ENCODE assay signal across 39 cellular contexts in the genomic region with DNA sequence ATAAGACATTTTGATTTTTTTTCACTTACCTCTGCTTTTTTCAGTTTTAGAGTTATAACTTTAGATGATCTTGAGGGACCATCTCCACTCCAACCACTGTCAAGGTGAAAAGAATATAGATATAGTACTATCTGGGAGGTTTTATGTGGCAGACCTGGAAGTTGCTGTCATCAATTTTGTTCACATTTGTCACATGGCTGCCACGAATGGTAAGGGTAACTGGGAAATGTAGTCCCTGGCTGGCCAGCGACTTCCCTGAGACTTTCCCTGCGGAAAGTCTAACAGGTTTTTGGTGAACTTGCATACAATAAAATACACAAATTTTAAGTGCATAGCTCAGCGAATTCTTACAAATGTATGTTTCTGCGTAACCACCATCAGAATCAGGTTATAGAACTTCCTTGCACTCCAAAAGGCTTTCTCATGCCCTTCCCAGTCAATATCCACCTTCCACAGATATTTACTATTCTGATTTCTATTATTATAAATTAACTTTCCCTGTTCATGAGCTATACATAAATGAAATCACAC.
"Had no signal": no experiment of that assay in that cellular context is flagged by ENCODE, and none has a peak within 500 bp of the region (broad histone marks: within the 10 kb centered on the region; RNA-seq: fewer than 3 reads in every experiment).

No MANE protein-coding gene starts in this region.

- H3K4me1 ChIP-seq: adrenal gland, body of pancreas had no signal

- H3K4me3 Mint-ChIP-seq: activated CD4-positive, alpha-beta memory T cell treated with anti-CD3 and anti-CD28 coated beads, Interleukin-2, amount 10 ng/mL, durations not matched to agents 7 days and 5 days; activated CD4-positive, alpha-beta T cell treated with anti-CD3 and anti-CD28 coated beads for 36 hours; activated CD4-positive, alpha-beta T cell treated with anti-CD3 and anti-CD28 coated beads, Interleukin-2, amount 10 ng/mL, durations not matched to agents 7 days and 5 days; activated CD8-positive, alpha-beta memory T cell treated with anti-CD3 and anti-CD28 coated beads, Interleukin-2, amount 10 ng/mL, durations not matched to agents 7 days and 5 days; activated CD8-positive, alpha-beta T cell treated with anti-CD3 and anti-CD28 coated beads, Interleukin-2, amount 10 ng/mL, durations not matched to agents 7 days and 5 days; activated naive CD4-positive, alpha-beta T cell treated with anti-CD3 and anti-CD28 coated beads for 36 hours; activated naive CD8-positive, alpha-beta T cell treated with anti-CD3 and anti-CD28 coated beads for 36 hours; activated T-cell treated with anti-CD3 and anti-CD28 coated beads, Interleukin-2, amount 50 U/mL, for 24 hours; central memory CD8-positive, alpha-beta T cell; T-helper 1 cell treated with Interleukin-12 subunit alpha and Interleukin-12 subunit beta and Interleukin-4 antibody, amounts not matched to agents 30 μg/mL and 1 μg/mL, for 36 hours; T-helper 2 cell treated with Interferon-gamma antibody and Interleukin-4, amounts not matched to agents 5 μg/mL and 100 μg/mL, for 36 hours had no signal

- H3K4me1 Mint-ChIP-seq: activated CD4-positive, alpha-beta memory T cell treated with anti-CD3 and anti-CD28 coated beads, Interleukin-2, amount 10 ng/mL, durations not matched to agents 7 days and 5 days; activated CD4-positive, alpha-beta T cell treated with anti-CD3 and anti-CD28 coated beads for 36 hours; activated CD4-positive, alpha-beta T cell treated with anti-CD3 and anti-CD28 coated beads, Interleukin-2, amount 10 ng/mL, durations not matched to agents 7 days and 5 days; activated CD8-positive, alpha-beta memory T cell treated with anti-CD3 and anti-CD28 coated beads, Interleukin-2, amount 10 ng/mL, durations not matched to agents 7 days and 5 days; activated naive CD8-positive, alpha-beta T cell treated with anti-CD3 and anti-CD28 coated beads for 36 hours; central memory CD8-positive, alpha-beta T cell had no signal

- FAIRE-seq: astrocyte, bronchial epithelial cell, TTC549 had no signal

- H3K9me3 ChIP-seq: adrenal gland had no signal

- ATAC-seq: activated CD4-positive, alpha-beta T cell treated with anti-CD3 and anti-CD28 coated beads for 36 hours; activated CD4-positive, CD25-positive, alpha-beta regulatory T cell treated with anti-CD3 and anti-CD28 coated beads, Interleukin-2, amount 50 U/mL, for 24 hours; activated CD8-positive, alpha-beta memory T cell treated with anti-CD3 and anti-CD28 coated beads, Interleukin-2, amount 10 ng/mL, durations not matched to agents 7 days and 5 days; activated CD8-positive, alpha-beta T cell treated with anti-CD3 and anti-CD28 coated beads, Interleukin-2, amount 10 ng/mL, durations not matched to agents 7 days and 5 days; activated naive CD4-positive, alpha-beta T cell treated with anti-CD3 and anti-CD28 coated beads, Interleukin-2, amount 50 U/mL, for 72 hours; body of pancreas had no signal

- H3K27ac Mint-ChIP-seq: activated CD4-positive, alpha-beta memory T cell treated with anti-CD3 and anti-CD28 coated beads, Interleukin-2, amount 10 ng/mL, durations not matched to agents 7 days and 5 days; activated CD4-positive, alpha-beta T cell treated with anti-CD3 and anti-CD28 coated beads for 36 hours; activated CD4-positive, alpha-beta T cell treated with anti-CD3 and anti-CD28 coated beads, Interleukin-2, amount 10 ng/mL, durations not matched to agents 7 days and 5 days; activated CD8-positive, alpha-beta memory T cell treated with anti-CD3 and anti-CD28 coated beads, Interleukin-2, amount 10 ng/mL, durations not matched to agents 7 days and 5 days; activated CD8-positive, alpha-beta T cell treated with anti-CD3 and anti-CD28 coated beads, Interleukin-2, amount 10 ng/mL, durations not matched to agents 7 days and 5 days; activated naive CD4-positive, alpha-beta T cell treated with anti-CD3 and anti-CD28 coated beads for 36 hours; activated naive CD4-positive, alpha-beta T cell treated with anti-CD3 and anti-CD28 coated beads, Interleukin-2, amount 50 U/mL, for 72 hours; activated naive CD8-positive, alpha-beta T cell treated with anti-CD3 and anti-CD28 coated beads for 36 hours; activated T-cell treated with anti-CD3 and anti-CD28 coated beads, Interleukin-2, amount 50 U/mL, for 24 hours; activated T-helper 2 cell treated with anti-CD3 and anti-CD28 coated beads, Interferon-gamma antibody, Interleukin-2, Interleukin-4, amounts not matched to agents 10 μg/mL and 5 μg/mL and 100 μg/mL, durations not matched to agents 14 hours and 24 hours and 36 hours; T-helper 1 cell treated with Interleukin-12 subunit alpha and Interleukin-12 subunit beta and Interleukin-4 antibody, amounts not matched to agents 30 μg/mL and 1 μg/mL, for 36 hours; T-helper 2 cell treated with Interferon-gamma antibody and Interleukin-4, amounts not matched to agents 5 μg/mL and 100 μg/mL, for 36 hours had no signal

- H3K27ac ChIP-seq: adrenal gland, body of pancreas, cardiac muscle cell, VCaP had no signal

- H3K4me3 ChIP-seq: adrenal gland, body of pancreas, cardiac muscle cell had no signal

- H3K27me3 Mint-ChIP-seq: activated CD4-positive, alpha-beta memory T cell treated with anti-CD3 and anti-CD28 coated beads, Interleukin-2, amount 10 ng/mL, durations not matched to agents 7 days and 5 days; activated CD4-positive, alpha-beta T cell treated with anti-CD3 and anti-CD28 coated beads for 36 hours; activated CD4-positive, alpha-beta T cell treated with anti-CD3 and anti-CD28 coated beads, Interleukin-2, amount 10 ng/mL, durations not matched to agents 7 days and 5 days; activated CD8-positive, alpha-beta memory T cell treated with anti-CD3 and anti-CD28 coated beads, Interleukin-2, amount 10 ng/mL, durations not matched to agents 7 days and 5 days; activated naive CD8-positive, alpha-beta T cell treated with anti-CD3 and anti-CD28 coated beads for 36 hours; activated T-cell treated with anti-CD3 and anti-CD28 coated beads, Interleukin-2, amount 50 U/mL, for 24 hours; central memory CD8-positive, alpha-beta T cell had no signal

- H3K27me3 ChIP-seq: adrenal gland, body of pancreas, cardiac muscle cell had no signal

- H3K9me3 Mint-ChIP-seq: activated CD4-positive, alpha-beta memory T cell treated with anti-CD3 and anti-CD28 coated beads, Interleukin-2, amount 10 ng/mL, durations not matched to agents 7 days and 5 days; activated CD4-positive, alpha-beta T cell treated with anti-CD3 and anti-CD28 coated beads, Interleukin-2, amount 10 ng/mL, durations not matched to agents 7 days and 5 days; activated naive CD4-positive, alpha-beta T cell treated with anti-CD3 and anti-CD28 coated beads, Interleukin-2, amount 50 U/mL, for 72 hours; activated T-cell treated with anti-CD3 and anti-CD28 coated beads, Interleukin-2, amount 50 U/mL, for 24 hours; activated T-helper 2 cell treated with anti-CD3 and anti-CD28 coated beads, Interferon-gamma antibody, Interleukin-2, Interleukin-4, amounts not matched to agents 10 μg/mL and 5 μg/mL and 100 μg/mL, durations not matched to agents 14 hours and 24 hours and 36 hours; central memory CD8-positive, alpha-beta T cell; T-helper 1 cell treated with Interleukin-12 subunit alpha and Interleukin-12 subunit beta and Interleukin-4 antibody, amounts not matched to agents 30 μg/mL and 1 μg/mL, for 36 hours; T-helper 2 cell treated with Interferon-gamma antibody and Interleukin-4, amounts not matched to agents 5 μg/mL and 100 μg/mL, for 36 hours had no signal

- H3K36me3 ChIP-seq: adrenal gland, cardiac muscle cell had no signal

- H3K36me3 Mint-ChIP-seq: activated CD8-positive, alpha-beta memory T cell treated with anti-CD3 and anti-CD28 coated beads, Interleukin-2, amount 10 ng/mL, durations not matched to agents 7 days and 5 days; activated naive CD4-positive, alpha-beta T cell treated with anti-CD3 and anti-CD28 coated beads, Interleukin-2, amount 50 U/mL, for 72 hours; activated naive CD8-positive, alpha-beta T cell treated with anti-CD3 and anti-CD28 coated beads for 36 hours had no signal

- DNase-seq: activated CD4-positive, alpha-beta memory T cell treated with anti-CD3 and anti-CD28 coated beads, Interleukin-2, amount 10 ng/mL, durations not matched to agents 7 days and 5 days; activated CD4-positive, alpha-beta T cell treated with anti-CD3 and anti-CD28 coated beads for 1 hour; activated CD4-positive, alpha-beta T cell treated with anti-CD3 and anti-CD28 coated beads for 36 hours; activated CD4-positive, alpha-beta T cell treated with anti-CD3 and anti-CD28 coated beads for 48 hours; activated CD4-positive, alpha-beta T cell treated with anti-CD3 and anti-CD28 coated beads, Interleukin-2, amount 10 ng/mL, durations not matched to agents 7 days and 5 days; activated CD4-positive, alpha-beta T cell treated with anti-CD3 and anti-CD28 coated beads, Interleukin-2, amount 50 U/mL, for 48 hours; activated CD4-positive, CD25-positive, alpha-beta regulatory T cell; activated CD8-positive, alpha-beta memory T cell treated with anti-CD3 and anti-CD28 coated beads for 24 hours; activated CD8-positive, alpha-beta memory T cell treated with anti-CD3 and anti-CD28 coated beads, Interleukin-2, amount 10 ng/mL, durations not matched to agents 7 days and 5 days; activated CD8-positive, alpha-beta memory T cell treated with anti-CD3 and anti-CD28 coated beads, Interleukin-2, amount 50 U/mL, for 48 hours; activated CD8-positive, alpha-beta T cell treated with anti-CD3 and anti-CD28 coated beads, Interleukin-2, amount 10 ng/mL, durations not matched to agents 7 days and 5 days; activated effector memory CD4-positive, alpha-beta T cell treated with Interleukin-2 at 50 U/mL for 16 hours; activated gamma-delta T cell treated with Interleukin-2 at 50 U/mL for 16 hours; activated naive CD4-positive, alpha-beta T cell; activated naive CD4-positive, alpha-beta T cell treated with anti-CD3 and anti-CD28 coated beads for 36 hours; activated naive CD4-positive, alpha-beta T cell treated with anti-CD3 and anti-CD28 coated beads, Interleukin-2, amount 50 U/mL, for 16 hours; activated naive CD8-positive, alpha-beta T cell treated with anti-CD3 and anti-CD28 coated beads for 36 hours; activated T-cell treated with anti-CD3 and anti-CD28 coated beads, Interleukin-2, amount 50 U/mL, for 24 hours; activated T-cell treated with anti-CD3 and anti-CD28 coated beads, Interleukin-2, amount 50 U/mL, for 48 hours; adrenal gland; amniotic stem cell; aorta; body of pancreas; caudate nucleus; cerebellar nuclear complex; T-helper 1 cell; T-helper 2 cell; T-helper 9 cell had no signal
